Comparison of ENCODE assay signal across 8 cellular contexts in genomic region chr4:168631241-168632151, GRCh38.
A peak's percentile ranks its signal among the peaks of the same experiment; 100 is the strongest.
DNase-seq lines count a peak whose midpoint lies in the region; ATAC-seq, FAIRE-seq and TF ChIP-seq lines count a peak whose summit lies in the region.

No MANE protein-coding gene starts in this region.

- no peaks in the 10 kb centered on the region for H3K9me3 ChIP-seq in BE2C
- no peaks in the 10 kb centered on the region for H3K9me3 ChIP-seq in HCT116 (ENCODE audit: control insufficient read depth in 1 of 2, insufficient read depth in 1 of 2, low read depth in 1 of 2, low read length in 2 of 2)
- no peaks in the 10 kb centered on the region for H3K9me3 ChIP-seq in SK-N-MC (ENCODE audit: low read depth, low read length)
- no peaks in the 10 kb centered on the region for H3K9me3 ChIP-seq in esophagus squamous epithelium
- no peaks in the 10 kb centered on the region for H3K9me3 ChIP-seq in mucosa of stomach (ENCODE audit: control insufficient read depth, low read length)
- H3K9me3 ChIP-seq in aorta (ENCODE audit: control insufficient read depth, low read length), result no peaks in the 10 kb centered on the region

- H3K27me3 ChIP-seq in BE2C (no peaks in the 10 kb centered on the region), HCT116 (ENCODE audit: insufficient read depth, low read length) (no peaks in the 10 kb centered on the region), esophagus squamous epithelium (peaks cover 0 to 38% (median 0%) of the 10 kb centered on the region in 4 donors), mucosa of stomach (ENCODE audit: control insufficient read depth, insufficient read depth, low read length) (no peaks in the 10 kb centered on the region), aorta (ENCODE audit: control insufficient read depth in 1 of 2, insufficient read depth in 2 of 2, low read length in 1 of 2) (no peaks in the 10 kb centered on the region)

- H3K4me3 ChIP-seq in BE2C (ENCODE audit: low read depth, low read length) (peak overlapping the region; percentile 91), HCT116 (replicated peaks in 1 of 2; ENCODE audit: low read depth in 1 of 2, low read length in 2 of 2) (peak overlapping the region; percentile 65 to 73), SK-N-MC (peak overlapping the region; percentile 87), esophagus squamous epithelium (peak overlapping the region; percentile 39 to 70 (median 52)), mucosa of stomach (ENCODE audit: low read length) (peak overlapping the region; percentile 53), aorta (ENCODE audit: low read length in 2 of 2) (peak overlapping the region; percentile 69 to 99)

- peak overlapping the region; percentile 94 for H3K27ac ChIP-seq in HCT116 (ENCODE audit: low read depth, low read length)
- H3K27ac ChIP-seq in SK-N-MC, result no peak overlapping the region
- H3K27ac ChIP-seq in esophagus squamous epithelium, result peak overlapping the region; percentile 56 to 80 (median 76)
- peak overlapping the region; percentile 46 to 79 for H3K27ac ChIP-seq in aorta (ENCODE audit: low read depth in 1 of 2, low read length in 2 of 2)

- WGBS in esophagus squamous epithelium, 2 donors, result 1 to 2% methylated on average over 17 to 18 of the region's 54 CpGs
- WGBS in aorta, 2 donors, result 0% methylated on average over 50 to 54 of the region's 54 CpGs

- TF ChIP-seq CTCF in BE2C (IDR thresholded peaks at IDR 0.05; ENCODE audit: low read depth, low read length) (peak; percentile 49), HCT116 (IDR thresholded peaks at IDR 0.05 in 2 of 3, conservative IDR thresholded peaks at IDR 0.05 in 1 of 3; ENCODE audit: borderline replicate concordance in 1 of 3, insufficient read depth in 1 of 3, low read depth in 2 of 3, low read length in 2 of 3) (peak in 2 of 3 experiments; percentile 33 to 41; a peak in 3 of 6 replicates), esophagus squamous epithelium (IDR thresholded peaks at IDR 0.05) (peak in 4 of 6 experiments; percentile 32 to 59 (median 42))

- DNase-seq in BE2C (peak; percentile 81), HCT116 (ENCODE audit: low read depth, low spot score) (no peak), SK-N-MC (ENCODE audit: low read depth, low spot score) (no peak), esophagus squamous epithelium (lab: John Stamatoyannopoulos, UW) (no peak), aorta (peak; percentile 76 to 90), GM12892 (ENCODE audit: insufficient read length) (no peak)

- intact Hi-C loops in HCT116 (cut with micrococcal nuclease), result loop anchor here (2.0 kb wide), 1 partner anchor 43 kb away; no protein-coding TSS in a partner anchor
- intact Hi-C loops in esophagus squamous epithelium (cut with DNase I), result no loop called here
- intact Hi-C loops in aorta (cut with DNase I), result loop anchor here (2.0 to 10.0 kb wide), 5 partner anchors 44 to 201 kb away; no protein-coding TSS in a partner anchor

- no peaks in the 10 kb centered on the region for H4K20me1 ChIP-seq in HCT116 (ENCODE audit: insufficient read depth)

- POLR2A ChIA-PET in HCT116 (lab: Charles Lee), result no interaction called here

- TF ChIP-seq POLR2A in HCT116 (IDR thresholded peaks at IDR 0.05; ENCODE audit: borderline replicate concordance, extremely low read depth, insufficient read depth, insufficient read length) (no peak), esophagus squamous epithelium (IDR thresholded peaks at IDR 0.05) (no peak), GM12892 (IDR thresholded peaks at IDR 0.05; ENCODE audit: low read depth, low read length) (no peak)

- RAD21 ChIA-PET in HCT116 (lab: Charles Lee; ENCODE audit: low non-redundant PET in 1 of 2, low total read pairs in 2 of 2, uncharacterized antibody in 2 of 2, unreplicated experiment in 2 of 2), result interaction anchor here (0.7 to 1.3 kb wide), 2 partner anchors 24 to 46 kb away, joined by 3 read pairs; no protein-coding TSS in a partner anchor

- no peaks in the 10 kb centered on the region for H3K36me3 ChIP-seq in BE2C
- H3K36me3 ChIP-seq in HCT116 (ENCODE audit: control insufficient read depth in 1 of 2, insufficient read depth in 2 of 2, low read length in 2 of 2), result no peaks in the 10 kb centered on the region
- no peaks in the 10 kb centered on the region for H3K36me3 ChIP-seq in SK-N-MC (ENCODE audit: insufficient read depth, low read length)
- no peaks in the 10 kb centered on the region for H3K36me3 ChIP-seq in esophagus squamous epithelium
- H3K36me3 ChIP-seq in mucosa of stomach (ENCODE audit: control insufficient read depth, insufficient read depth, low read length), result no peaks in the 10 kb centered on the region
- H3K36me3 ChIP-seq in aorta (ENCODE audit: control insufficient read depth in 1 of 2, insufficient read depth in 2 of 2, low read length in 1 of 2), result no peaks in the 10 kb centered on the region

- peak overlapping the region; percentile 96 for H3K4me2 ChIP-seq in HCT116 (ENCODE audit: low read length)

- H3K9ac ChIP-seq in HCT116 (ENCODE audit: low read length), result peak overlapping the region; percentile 74
- peak overlapping the region; percentile 60 for H3K9ac ChIP-seq in SK-N-MC (ENCODE audit: insufficient read length)
- H3K9ac ChIP-seq in mucosa of stomach (ENCODE audit: low read length), result peak overlapping the region; percentile 57

- peak overlapping the region; percentile 55 for H2AFZ ChIP-seq in HCT116 (ENCODE audit: low read depth, low read length, poor library complexity, severe bottlenecking)

- H3K9me2 ChIP-seq in HCT116 (ENCODE audit: insufficient read depth), result no peaks in the 10 kb centered on the region

- no peak for FAIRE-seq in GM12892 (lab: Jason Lieb, UNC)

- H3K4me1 ChIP-seq in BE2C, result 0 out of 2 replicates have a peak, but pooled peaks cover 4% of the 10 kb centered on the region
- H3K4me1 ChIP-seq in HCT116 (ENCODE audit: control insufficient read depth in 1 of 2, insufficient read depth in 2 of 2, low read length in 2 of 2), result peaks cover 69 to 71% of the 10 kb centered on the region in 2 experiments
- peaks cover 0 to 39% (median 7%) of the 10 kb centered on the region in 3 donors for H3K4me1 ChIP-seq in esophagus squamous epithelium
- H3K4me1 ChIP-seq in mucosa of stomach (ENCODE audit: control insufficient read depth, insufficient read depth, low read length), result peaks cover 12% of the 10 kb centered on the region
- peaks cover 1 to 7% of the 10 kb centered on the region in 2 donors for H3K4me1 ChIP-seq in aorta (ENCODE audit: control insufficient read depth in 1 of 2, insufficient read depth in 2 of 2, low read length in 2 of 2)

- CTCF ChIA-PET in HCT116 (lab: Charles Lee), result interaction anchor here (2.9 kb wide), 1 partner anchor 46 kb away, joined by 8 read pairs; no protein-coding TSS in a partner anchor

- TSS peak; percentile 61 for BruUV-seq in HCT116 (replicated peaks; lab: Mats Ljungman, UMichigan)

- TF ChIP-seq RAD21 in HCT116 (IDR thresholded peaks at IDR 0.05; ENCODE audit: low read depth), result no peak

- peaks cover 48% of the 10 kb centered on the region for H3K79me2 ChIP-seq in HCT116 (ENCODE audit: insufficient read depth, low read length)

- ATAC-seq in HCT116, result peak; percentile 66
- peak; percentile 89 for ATAC-seq in aorta (ENCODE audit: low FRiP score)
- ATAC-seq in HG03135 (IDR thresholded peaks at IDR 0.05; ENCODE audit: unreplicated experiment), result no peak

TF ChIP-seq in HCT116, 20 proteins besides CTCF, POLR2A, EP300 and RAD21:
- no peak for TF ChIP-seq ELF1 (IDR thresholded peaks at IDR 0.05; ENCODE audit: borderline replicate concordance, low read depth)
- TF ChIP-seq ZBTB33 (IDR thresholded peaks at IDR 0.05; ENCODE audit: extremely low read depth, insufficient replicate concordance, low read length), result no peak
- peak; percentile 14 for TF ChIP-seq YY1 (IDR thresholded peaks at IDR 0.05; ENCODE audit: extremely low read depth, insufficient replicate concordance, low read depth, low read length)
- 0 out of 2 replicates have a peak, but pooled peaks have one; percentile 22 for TF ChIP-seq POLR2AphosphoS5 (IDR thresholded peaks at IDR 0.05; ENCODE audit: low read depth, low read length)
- peak; percentile 32; the same call in 1 of the 2 replicates for TF ChIP-seq ZFX (IDR thresholded peaks at IDR 0.05)
- TF ChIP-seq ATF3 (IDR thresholded peaks at IDR 0.05), result no peak

Comparison
In these comparisons a context has a peak if more than half of its experiments do, and no peak if none do; other contexts are left out.
1. DNase-seq: peak in BE2C (single experiment) and aorta (2 of 2); none in HCT116 (single experiment), SK-N-MC (single experiment), esophagus squamous epithelium (single experiment) and GM12892 (single experiment).
2. Peak in every context shown above with its lines, with median percentiles within 50 percentile points of each other: H3K4me3 ChIP-seq, CTCF ChIP-seq and H3K9ac ChIP-seq.